Comparison of ENCODE assay signal across 13 cellular contexts in the genomic region with DNA sequence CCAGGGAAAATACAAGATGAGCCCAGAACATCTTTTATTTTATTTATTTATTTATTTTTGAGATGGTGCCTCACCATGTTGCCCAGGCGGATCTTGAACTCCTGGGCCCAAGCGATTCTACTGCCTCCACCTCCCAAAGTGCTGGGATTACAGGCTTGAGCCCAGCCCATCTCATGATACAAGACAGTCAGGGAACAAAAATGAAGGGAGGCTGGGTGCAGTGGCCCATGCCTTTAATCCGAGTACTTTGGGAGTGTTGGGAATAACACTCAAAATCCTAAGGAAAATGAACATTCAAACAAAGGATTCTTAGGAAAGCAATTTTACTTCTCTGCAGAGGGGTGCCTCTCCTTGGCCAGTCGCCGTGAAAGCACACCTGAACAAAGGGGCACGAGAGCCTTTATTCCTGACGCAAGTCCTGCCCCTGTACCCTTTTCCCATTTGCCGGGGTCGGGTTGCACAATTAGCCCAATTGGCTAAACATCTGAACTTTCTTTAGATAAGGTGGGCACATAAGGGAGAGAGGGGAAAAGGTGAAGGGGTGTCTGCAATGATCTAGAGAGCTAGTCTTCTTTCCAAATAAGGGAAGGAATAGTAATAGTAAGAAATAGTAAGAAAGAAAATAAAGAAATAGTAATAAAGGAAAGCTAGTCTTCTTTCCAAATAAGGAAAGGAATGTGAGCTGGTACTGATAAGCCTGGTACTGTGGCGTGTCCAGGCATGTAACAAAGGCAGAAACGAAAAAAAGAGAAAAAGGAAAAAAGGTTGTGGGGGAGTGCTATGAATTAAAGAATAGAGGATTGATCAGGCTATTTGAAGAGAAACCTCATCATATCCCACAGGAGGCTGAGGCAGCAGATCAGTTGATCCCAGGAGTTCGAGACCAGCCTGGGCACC. TPM values are rescaled to one million over a fixed set of nuclear protein-coding genes. Genes with fewer than 3 reads are reported as not detected.
DNase-seq lines count a peak whose midpoint lies in the region; ATAC-seq and TF ChIP-seq lines count a peak whose summit lies in the region.
"Had no signal": no experiment of that assay in that cellular context is flagged by ENCODE, and none has a peak within 500 bp of the region (broad histone marks: within the 10 kb centered on the region; RNA-seq: fewer than 3 reads in every experiment).

No MANE protein-coding gene starts in this region.

- H3K9ac ChIP-seq in stomach smooth muscle (ENCODE audit: low read length in 2 of 2): no peak overlapping the region

- no peak overlapping the region for H3K27ac ChIP-seq in foreskin keratinocyte
- H3K27ac ChIP-seq in stomach smooth muscle (ENCODE audit: low read length): peak overlapping the region; percentile 24
- H3K27ac ChIP-seq: adrenal gland, left lung had no signal

- H3K4me3 ChIP-seq in stomach smooth muscle (ENCODE audit: low read length in 2 of 2): no peak overlapping the region
- H3K4me3 ChIP-seq: adrenal gland, left lung had no signal

- peaks cover 3% of the 10 kb centered on the region for H3K4me1 Mint-ChIP-seq in T-helper 2 cell treated with Interferon-gamma antibody and Interleukin-4, amounts not matched to agents 5 μg/mL and 100 μg/mL, for 36 hours (ENCODE audit: low read depth)

- H3K9me3 ChIP-seq in stomach smooth muscle (ENCODE audit: control insufficient read depth in 2 of 2, low read length in 2 of 2): no peaks in the 10 kb centered on the region
- H3K9me3 ChIP-seq: adrenal gland, left lung had no signal

- no peak for DNase-seq in T-helper 2 cell treated with Interferon-gamma antibody and Interleukin-4, amounts not matched to agents 5 μg/mL and 100 μg/mL, for 36 hours (ENCODE audit: low spot score)
- no peak for DNase-seq in T-helper 2 cell
- DNase-seq in astrocyte of the hippocampus (ENCODE audit: low read depth, low spot score): peak; percentile 69
- peak in 1 of 2 donors; percentile 53 for DNase-seq in foreskin keratinocyte
- DNase-seq: adrenal gland; left lung; NCI-H187 treated with DMSO at 0.1 percent for 48 hours; stimulated activated CD4-positive, alpha-beta T cell treated with anti-CD3 and anti-CD28 coated beads, Interleukin-2, amount 100 ng/mL, for 48 hours; stimulated activated naive CD8-positive, alpha-beta T cell treated with anti-CD3 and anti-CD28 coated beads, Interleukin-15, amount 100 ng/mL, for 72 hours had no signal

- ATAC-seq in foreskin keratinocyte: peak; percentile 35
- ATAC-seq in HG02678 (IDR thresholded peaks at IDR 0.05; ENCODE audit: unreplicated experiment): no peak
- no peak for ATAC-seq in HG02642 (IDR thresholded peaks at IDR 0.05; ENCODE audit: poor library complexity, unreplicated experiment)
- no peak for ATAC-seq in HG03025 (IDR thresholded peaks at IDR 0.05; ENCODE audit: low FRiP score, unreplicated experiment)
- ATAC-seq: left lung; stimulated activated naive CD8-positive, alpha-beta T cell treated with anti-CD3 and anti-CD28 coated beads, Interleukin-15, amount 100 ng/mL, for 72 hours had no signal

- peaks cover 8 to 11% of the 10 kb centered on the region in 2 donors for H3K36me3 ChIP-seq in stomach smooth muscle (ENCODE audit: control insufficient read depth in 2 of 2, insufficient read depth in 2 of 2, low read length in 2 of 2)

- TF ChIP-seq CTCF in foreskin keratinocyte (conservative IDR thresholded peaks at IDR 0.05): no peak

- H3K9me3 Mint-ChIP-seq in T-helper 2 cell treated with Interferon-gamma antibody and Interleukin-4, amounts not matched to agents 5 μg/mL and 100 μg/mL, for 36 hours: no peaks in the 10 kb centered on the region
- H3K9me3 Mint-ChIP-seq: stimulated activated naive CD8-positive, alpha-beta T cell treated with anti-CD3 and anti-CD28 coated beads, Interleukin-15, amount 100 ng/mL, for 72 hours had no signal

- H3K4me1 ChIP-seq in foreskin keratinocyte (peaks cover 13% of the 10 kb centered on the region), stomach smooth muscle (ENCODE audit: control insufficient read depth, insufficient read depth, low read length) (no peaks in the 10 kb centered on the region)
- H3K4me1 ChIP-seq: adrenal gland, left lung had no signal

- H3K4me3 Mint-ChIP-seq in T-helper 2 cell treated with Interferon-gamma antibody and Interleukin-4, amounts not matched to agents 5 μg/mL and 100 μg/mL, for 36 hours: no peak overlapping the region
- H3K4me3 Mint-ChIP-seq: stimulated activated naive CD8-positive, alpha-beta T cell treated with anti-CD3 and anti-CD28 coated beads, Interleukin-15, amount 100 ng/mL, for 72 hours had no signal

- H3K27me3 ChIP-seq in foreskin keratinocyte: no peaks in the 10 kb centered on the region
- H3K27me3 ChIP-seq in stomach smooth muscle (ENCODE audit: control insufficient read depth in 1 of 2, insufficient read depth in 2 of 2, low read length in 2 of 2): no peaks in the 10 kb centered on the region
- H3K27me3 ChIP-seq: adrenal gland, left lung had no signal

- H3K36me3 Mint-ChIP-seq in T-helper 2 cell treated with Interferon-gamma antibody and Interleukin-4, amounts not matched to agents 5 μg/mL and 100 μg/mL, for 36 hours (ENCODE audit: low read depth): peaks cover 46% of the 10 kb centered on the region

- peak overlapping the region; percentile 28 for H3K27ac Mint-ChIP-seq in T-helper 2 cell treated with Interferon-gamma antibody and Interleukin-4, amounts not matched to agents 5 μg/mL and 100 μg/mL, for 36 hours
- H3K27ac Mint-ChIP-seq: stimulated activated naive CD8-positive, alpha-beta T cell treated with anti-CD3 and anti-CD28 coated beads, Interleukin-15, amount 100 ng/mL, for 72 hours had no signal

- H3K27me3 Mint-ChIP-seq in T-helper 2 cell treated with Interferon-gamma antibody and Interleukin-4, amounts not matched to agents 5 μg/mL and 100 μg/mL, for 36 hours (ENCODE audit: low read depth): no peaks in the 10 kb centered on the region
- H3K27me3 Mint-ChIP-seq: stimulated activated naive CD8-positive, alpha-beta T cell treated with anti-CD3 and anti-CD28 coated beads, Interleukin-15, amount 100 ng/mL, for 72 hours had no signal

RNA-seq across cellular contexts. Expression of gene NCAPD2, which starts 13.4 kb away (rescaled TPM):
- 64.5 and 86.2 TPM in 2 replicates for total RNA-seq in foreskin keratinocyte
- 26.1 and 35.7 TPM in 2 replicates for polyA plus RNA-seq in foreskin keratinocyte

RNA-seq across cellular contexts. Expression of gene MRPL51, which starts 14.3 kb away (rescaled TPM):
- 193 and 210 TPM in 2 replicates for total RNA-seq in foreskin keratinocyte
- 303 and 321 TPM in 2 replicates for polyA plus RNA-seq in foreskin keratinocyte

RNA-seq across cellular contexts. Expression of gene GAPDH, which starts 27.0 kb away (rescaled TPM):
- total RNA-seq in foreskin keratinocyte: 6,442 and 6,736 TPM in 2 replicates
- polyA plus RNA-seq in foreskin keratinocyte: 7,678 and 8,217 TPM in 2 replicates

RNA-seq across cellular contexts. Expression of gene VAMP1, which starts 36.9 kb away (rescaled TPM):
- 1.8 and 2.9 TPM in 2 replicates for total RNA-seq in foreskin keratinocyte
- 2.0 and 2.9 TPM in 2 replicates for polyA plus RNA-seq in foreskin keratinocyte

RNA-seq across cellular contexts. Expression of gene IFFO1, which starts 48.5 kb away (rescaled TPM):
- total RNA-seq in foreskin keratinocyte: 1.7 and 2.7 TPM in 2 replicates
- 2.7 and 5.0 TPM in 2 replicates for polyA plus RNA-seq in foreskin keratinocyte
